Comparison of ENCODE assay signal across 8 cellular contexts in the genomic region with DNA sequence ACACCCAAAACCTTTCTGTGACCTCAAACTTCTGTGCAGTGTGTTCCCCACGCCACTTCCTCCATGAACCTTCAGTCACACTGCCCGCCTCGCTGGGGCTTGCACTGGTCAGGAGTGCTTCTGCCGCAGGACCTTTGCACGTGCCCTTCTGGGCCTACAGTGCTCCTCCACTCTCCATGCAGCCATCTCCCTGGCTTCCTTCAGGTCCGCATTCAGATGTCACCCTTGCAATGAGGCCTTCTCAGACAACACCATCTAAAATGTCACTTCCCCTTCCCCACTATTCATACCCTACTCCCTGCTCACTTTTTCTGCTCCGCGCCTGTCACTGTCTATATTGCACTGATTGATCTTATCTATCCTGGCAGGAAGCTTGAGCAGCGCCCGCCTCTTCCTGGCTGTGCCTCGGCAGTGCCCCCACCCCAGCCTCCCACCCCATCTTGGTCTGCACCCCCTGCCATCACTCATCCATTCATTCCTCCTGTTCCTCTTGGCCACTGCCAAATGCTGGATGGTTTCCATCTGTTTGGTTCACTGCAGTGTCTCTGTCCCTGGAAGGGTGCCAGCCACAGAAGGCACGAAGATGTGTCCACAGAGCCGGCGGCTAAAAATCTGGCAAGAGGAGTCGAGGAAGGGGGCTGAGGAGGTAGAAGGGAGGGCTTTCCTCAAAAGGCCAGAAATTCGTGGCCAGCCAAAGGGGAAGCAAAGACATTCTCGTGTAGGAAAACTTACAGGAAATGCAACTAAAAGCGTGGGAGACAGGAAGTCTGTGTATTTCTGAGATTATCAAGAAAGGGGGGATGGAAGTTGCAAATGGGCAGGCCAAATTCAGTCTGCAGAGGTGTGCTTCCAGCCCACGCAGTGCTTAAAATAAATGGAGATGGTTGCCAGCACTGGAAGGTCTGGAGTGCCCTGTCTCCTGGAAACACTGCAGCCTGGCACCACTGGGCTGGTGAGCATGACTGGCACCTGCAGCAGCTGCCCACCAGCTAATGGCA. TPM values are rescaled to one million over a fixed set of nuclear protein-coding genes. Genes with fewer than 3 reads are reported as not detected.
DNase-seq lines count a peak whose midpoint lies in the region; ATAC-seq and TF ChIP-seq lines count a peak whose summit lies in the region.

No MANE protein-coding gene starts in this region.

- TF ChIP-seq CTCF in endothelial cell (IDR thresholded peaks at IDR 0.05; ENCODE audit: unreplicated experiment) (no peak), neutrophil (IDR thresholded peaks at IDR 0.05) (no peak)

- DNase-seq in Right ventricle myocardium inferior (ENCODE audit: missing footprints) (peak; percentile 81), cardiac septum (ENCODE audit: low spot score) (no peak), endothelial cell (ENCODE audit: low spot score) (no peak), HK-2 (ENCODE audit: unreplicated experiment) (no peak)
- DNase-seq in activated CD4-positive, alpha-beta T cell treated with anti-CD3 and anti-CD28 coated beads for 4 hours, result peak; percentile 21 to 22

- peaks cover 47% of the 10 kb centered on the region for H3K36me3 Mint-ChIP-seq in endothelial cell (ENCODE audit: low read depth, unreplicated experiment)

- intact Hi-C loops in Right ventricle myocardium inferior (cut with DNase I), result no loop called here
- intact Hi-C loops in cardiac septum (cut with DNase I), result loop anchor here (2.0 kb wide), 1 partner anchor 34 kb away; no protein-coding TSS in a partner anchor

- no peak overlapping the region for H3K4me3 ChIP-seq in neutrophil (ENCODE audit: low read depth in 1 of 2, low read length in 1 of 2)

- peaks cover 66% of the 10 kb centered on the region for H3K4me1 Mint-ChIP-seq in endothelial cell (ENCODE audit: unreplicated experiment)

- no peaks in the 10 kb centered on the region for H3K36me3 ChIP-seq in neutrophil

- H3K27me3 Mint-ChIP-seq in endothelial cell (ENCODE audit: unreplicated experiment), result peaks cover 21% of the 10 kb centered on the region

- H3K27me3 ChIP-seq in neutrophil, result no peaks in the 10 kb centered on the region

- H3K27ac Mint-ChIP-seq in endothelial cell (ENCODE audit: unreplicated experiment), result peak overlapping the region; percentile 96

- peak overlapping the region; percentile 73 for H3K4me3 Mint-ChIP-seq in endothelial cell (ENCODE audit: unreplicated experiment)

- H3K9me3 Mint-ChIP-seq in endothelial cell (ENCODE audit: unreplicated experiment), result peaks cover 8% of the 10 kb centered on the region

- peak overlapping the region; percentile 58 for H3K27ac ChIP-seq in neutrophil

- H3K9me3 ChIP-seq in neutrophil, result no peaks in the 10 kb centered on the region

- H3K4me1 ChIP-seq in neutrophil (ENCODE audit: control insufficient read depth in 1 of 2, insufficient read depth in 1 of 2, low read depth in 1 of 2, low read length in 1 of 2), result peaks cover 21 to 30% of the 10 kb centered on the region in 2 experiments

- ATAC-seq in Right ventricle myocardium inferior, result peak; percentile 72
- ATAC-seq in HG02798 (IDR thresholded peaks at IDR 0.05; ENCODE audit: poor library complexity, unreplicated experiment), result no peak
- no peak for ATAC-seq in GM21367 (IDR thresholded peaks at IDR 0.05; ENCODE audit: unreplicated experiment)

RNA-seq across cellular contexts. Expression of a gene that starts 27.5 kb away (rescaled TPM):
- total RNA-seq in Right ventricle myocardium inferior (15.0 TPM), cardiac septum (24.0 TPM), endothelial cell (ENCODE audit: unreplicated experiment) (33.7 TPM)

Comparison
In these comparisons a context has a peak if more than half of its experiments do, and no peak if none do; other contexts are left out.
1. DNase-seq: peak in Right ventricle myocardium inferior (single experiment) and activated CD4-positive, alpha-beta T cell treated with anti-CD3 and anti-CD28 coated beads for 4 hours (2 of 2); none in cardiac septum (single experiment), endothelial cell (single experiment) and HK-2 (single experiment).